ENCODE assay signal across 1 cellular context in genomic region chr2:212970132-212970531, GRCh38.
TF ChIP-seq lines count a peak whose summit lies in the region.

No MANE protein-coding gene starts in this region.

TF ChIP-seq in SK-N-SH treated with all-trans-retinoic acid at 6 μM for 48 hours, 23 proteins besides CTCF, POLR2A, EP300 and RAD21 (continued from another document):
- no peak for TF ChIP-seq CSRNP3 (CRISPR knock-in tag; IDR thresholded peaks at IDR 0.05)
- TF ChIP-seq PPARA (CRISPR knock-in tag; IDR thresholded peaks at IDR 0.05; ENCODE audit: borderline replicate concordance) = no peak
